In genomic region chr9:5122542-5122941, GRCh38 we compare ENCODE assay signal across 27 cellular contexts.
"Had no signal": no experiment of that assay in that cellular context is flagged by ENCODE, and none has a peak within 500 bp of the region (broad histone marks: within the 10 kb centered on the region; RNA-seq: fewer than 3 reads in every experiment).

No MANE protein-coding gene starts in this region.

- H3K9me3 Mint-ChIP-seq: naive thymus-derived CD8-positive, alpha-beta T cell; nephron; neural crest cell; stimulated activated effector memory CD8-positive, alpha-beta T cell treated with anti-CD3 and anti-CD28 coated beads, Interleukin-12 subunit alpha, Interleukin-12 subunit beta, amount 100 ng/mL, for 72 hours; stimulated activated naive CD8-positive, alpha-beta T cell treated with anti-CD3 and anti-CD28 coated beads, Interleukin-15, Interleukin-2, amounts not matched to agents 100 ng/mL and 50 ng/mL, for 24 hours had no signal

- H3K4me2 ChIP-seq: hepatocyte had no signal

- H2AFZ ChIP-seq: hepatocyte, parathyroid adenoma had no signal

- DNase-seq: islet precursor cell; left colon; left lung; lower lobe of right lung; mammary epithelial cell; mesenchymal stem cell; naive thymus-derived CD8-positive, alpha-beta T cell; nucleus accumbens; spleen; stimulated activated CD4-positive, alpha-beta T cell treated with anti-CD3 and anti-CD28 coated beads, Interleukin-4, amount 100 ng/mL, for 24 hours; stimulated activated naive CD4-positive, alpha-beta T cell; tibial artery; trophoblast cell; upper lobe of right lung had no signal

- H3K27me3 ChIP-seq: hepatocyte, left lung, right atrium auricular region, spleen, suprapubic skin, tibial artery, upper lobe of right lung had no signal

- ATAC-seq: left colon; left lung; lower lobe of right lung; naive thymus-derived CD8-positive, alpha-beta T cell; sciatic nerve; stimulated activated effector memory CD8-positive, alpha-beta T cell treated with anti-CD3 and anti-CD28 coated beads, Interleukin-12 subunit alpha, Interleukin-12 subunit beta, amount 100 ng/mL, for 72 hours; upper lobe of right lung had no signal

- H3K9me3 ChIP-seq: left lung, lower lobe of right lung, right atrium auricular region, spleen, suprapubic skin, thoracic aorta, upper lobe of right lung had no signal

- H3K9ac ChIP-seq: parathyroid adenoma had no signal

- H3K4me1 ChIP-seq: left lung, lower lobe of right lung, right atrium auricular region, spleen, suprapubic skin, upper lobe of right lung had no signal

- H3K27ac Mint-ChIP-seq: progenitor cell of endocrine pancreas; stimulated activated effector memory CD8-positive, alpha-beta T cell treated with anti-CD3 and anti-CD28 coated beads, Interleukin-12 subunit alpha, Interleukin-12 subunit beta, amount 100 ng/mL, for 72 hours; stimulated activated naive CD8-positive, alpha-beta T cell treated with anti-CD3 and anti-CD28 coated beads, Interleukin-15, Interleukin-2, amounts not matched to agents 100 ng/mL and 50 ng/mL, for 24 hours had no signal

- H3K27ac ChIP-seq: hepatocyte, left lung, lower lobe of right lung, parathyroid adenoma, right atrium auricular region, skin epidermis, spleen, suprapubic skin, thoracic aorta, tibial artery, upper lobe of right lung had no signal

- H3K4me3 Mint-ChIP-seq: naive thymus-derived CD8-positive, alpha-beta T cell; nephron; neural crest cell; stimulated activated effector memory CD8-positive, alpha-beta T cell treated with anti-CD3 and anti-CD28 coated beads, Interleukin-12 subunit alpha, Interleukin-12 subunit beta, amount 100 ng/mL, for 72 hours; stimulated activated naive CD8-positive, alpha-beta T cell treated with anti-CD3 and anti-CD28 coated beads, Interleukin-15, Interleukin-2, amounts not matched to agents 100 ng/mL and 50 ng/mL, for 24 hours had no signal

- H3K27me3 Mint-ChIP-seq: naive thymus-derived CD8-positive, alpha-beta T cell; progenitor cell of endocrine pancreas; stimulated activated naive CD8-positive, alpha-beta T cell treated with anti-CD3 and anti-CD28 coated beads, Interleukin-15, Interleukin-2, amounts not matched to agents 100 ng/mL and 50 ng/mL, for 24 hours had no signal

- H3K4me1 Mint-ChIP-seq: naive thymus-derived CD8-positive, alpha-beta T cell; nephron; neural crest cell; stimulated activated effector memory CD8-positive, alpha-beta T cell treated with anti-CD3 and anti-CD28 coated beads, Interleukin-12 subunit alpha, Interleukin-12 subunit beta, amount 100 ng/mL, for 72 hours had no signal

- FAIRE-seq: urothelium cell line had no signal

- H3K79me2 ChIP-seq: hepatocyte, parathyroid adenoma had no signal

- H3K4me3 ChIP-seq: hepatocyte, left lung, lower lobe of right lung, right atrium auricular region, skin epidermis, spleen, suprapubic skin, thoracic aorta, tibial artery, upper lobe of right lung had no signal
